1 cellular context compared by ENCODE assay signal in the genomic region with DNA sequence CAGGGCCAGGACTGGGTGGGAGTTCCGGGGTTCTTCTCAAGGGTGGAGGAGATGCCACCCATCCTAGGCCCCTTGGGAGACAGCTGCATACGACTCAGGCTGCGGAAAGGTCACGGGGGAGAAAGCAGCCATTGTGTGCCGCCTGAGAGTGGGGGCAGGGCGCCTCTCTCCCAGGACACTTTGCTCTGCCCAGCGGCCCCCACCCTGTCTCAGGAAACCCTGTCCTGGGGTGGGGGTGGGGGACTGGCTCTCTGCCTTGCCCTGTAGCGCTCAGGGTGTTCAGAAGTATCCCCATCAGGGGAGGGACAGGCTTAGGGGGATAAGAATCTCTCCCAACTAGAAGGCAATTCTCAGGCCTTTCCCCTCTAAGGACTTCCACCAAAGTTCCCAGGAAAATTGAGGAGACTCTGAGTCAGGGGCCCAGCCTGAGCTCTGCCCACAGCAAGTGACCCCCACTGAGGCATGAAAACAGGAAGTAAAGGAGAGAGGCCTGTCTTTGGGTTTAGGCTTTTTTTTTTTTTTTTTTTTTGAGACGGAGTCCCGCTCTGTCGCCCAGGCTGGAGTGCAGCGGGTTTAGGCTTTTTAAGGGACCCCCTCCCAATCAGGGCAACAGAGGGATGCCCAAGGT.
TF ChIP-seq lines count a peak whose summit lies in the region.

No MANE protein-coding gene starts in this region.

TF ChIP-seq in GM12878, 131 proteins besides CTCF, POLR2A, EP300 and RAD21:
- TF ChIP-seq BRCA1 (IDR thresholded peaks at IDR 0.05; ENCODE audit: low read depth, low read length): no peak
- TF ChIP-seq SRF (IDR thresholded peaks at IDR 0.05; ENCODE audit: low read depth in 2 of 2, low read length in 2 of 2): no peak
- TF ChIP-seq RBBP5 (conservative IDR thresholded peaks at IDR 0.05): no peak
- no peak for TF ChIP-seq ZNF622 (IDR thresholded peaks at IDR 0.05)
- peak; percentile 55; the same call in 1 of the 2 replicates for TF ChIP-seq ZNF384 (IDR thresholded peaks at IDR 0.05; ENCODE audit: borderline replicate concordance, low read depth, low read length)
- TF ChIP-seq, protein P1, sequence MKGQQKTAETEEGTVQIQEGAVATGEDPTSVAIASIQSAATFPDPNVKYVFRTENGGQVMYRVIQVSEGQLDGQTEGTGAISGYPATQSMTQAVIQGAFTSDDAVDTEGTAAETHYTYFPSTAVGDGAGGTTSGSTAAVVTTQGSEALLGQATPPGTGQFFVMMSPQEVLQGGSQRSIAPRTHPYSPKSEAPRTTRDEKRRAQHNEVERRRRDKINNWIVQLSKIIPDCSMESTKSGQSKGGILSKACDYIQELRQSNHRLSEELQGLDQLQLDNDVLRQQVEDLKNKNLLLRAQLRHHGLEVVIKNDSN (IDR thresholded peaks at IDR 0.05; ENCODE audit: borderline replicate concordance, extremely low read length, insufficient read depth, low read depth, low read length): no peak
